In the genomic region with DNA sequence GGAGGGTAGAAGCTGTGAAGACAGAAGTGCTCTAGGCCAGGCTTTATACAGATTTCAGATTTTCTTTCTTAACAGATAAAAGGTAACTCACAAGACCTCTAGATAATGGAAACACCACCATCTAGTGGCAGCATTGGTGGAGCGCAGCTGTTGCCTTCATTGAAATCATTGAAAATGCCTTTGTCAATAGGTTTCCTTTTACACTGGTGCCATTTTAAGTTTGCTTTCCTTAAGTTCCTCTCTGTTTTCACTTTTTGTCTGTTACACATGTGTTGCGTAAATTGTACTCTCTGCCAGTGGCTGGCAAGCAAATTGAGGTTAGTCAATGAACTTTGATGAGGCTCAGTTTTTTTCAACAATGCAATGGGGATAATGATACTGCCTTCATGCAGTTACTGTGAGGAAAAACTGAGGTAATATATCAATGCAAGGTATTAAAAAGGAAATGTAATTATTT, we compare ENCODE assay signal across 1 cellular context.
TF ChIP-seq lines count a peak whose summit lies in the region.

No MANE protein-coding gene starts in this region.

TF ChIP-seq in GM23338, 12 proteins besides CTCF, POLR2A, EP300 and RAD21 (continued from another document):
- TF ChIP-seq, protein P1, sequence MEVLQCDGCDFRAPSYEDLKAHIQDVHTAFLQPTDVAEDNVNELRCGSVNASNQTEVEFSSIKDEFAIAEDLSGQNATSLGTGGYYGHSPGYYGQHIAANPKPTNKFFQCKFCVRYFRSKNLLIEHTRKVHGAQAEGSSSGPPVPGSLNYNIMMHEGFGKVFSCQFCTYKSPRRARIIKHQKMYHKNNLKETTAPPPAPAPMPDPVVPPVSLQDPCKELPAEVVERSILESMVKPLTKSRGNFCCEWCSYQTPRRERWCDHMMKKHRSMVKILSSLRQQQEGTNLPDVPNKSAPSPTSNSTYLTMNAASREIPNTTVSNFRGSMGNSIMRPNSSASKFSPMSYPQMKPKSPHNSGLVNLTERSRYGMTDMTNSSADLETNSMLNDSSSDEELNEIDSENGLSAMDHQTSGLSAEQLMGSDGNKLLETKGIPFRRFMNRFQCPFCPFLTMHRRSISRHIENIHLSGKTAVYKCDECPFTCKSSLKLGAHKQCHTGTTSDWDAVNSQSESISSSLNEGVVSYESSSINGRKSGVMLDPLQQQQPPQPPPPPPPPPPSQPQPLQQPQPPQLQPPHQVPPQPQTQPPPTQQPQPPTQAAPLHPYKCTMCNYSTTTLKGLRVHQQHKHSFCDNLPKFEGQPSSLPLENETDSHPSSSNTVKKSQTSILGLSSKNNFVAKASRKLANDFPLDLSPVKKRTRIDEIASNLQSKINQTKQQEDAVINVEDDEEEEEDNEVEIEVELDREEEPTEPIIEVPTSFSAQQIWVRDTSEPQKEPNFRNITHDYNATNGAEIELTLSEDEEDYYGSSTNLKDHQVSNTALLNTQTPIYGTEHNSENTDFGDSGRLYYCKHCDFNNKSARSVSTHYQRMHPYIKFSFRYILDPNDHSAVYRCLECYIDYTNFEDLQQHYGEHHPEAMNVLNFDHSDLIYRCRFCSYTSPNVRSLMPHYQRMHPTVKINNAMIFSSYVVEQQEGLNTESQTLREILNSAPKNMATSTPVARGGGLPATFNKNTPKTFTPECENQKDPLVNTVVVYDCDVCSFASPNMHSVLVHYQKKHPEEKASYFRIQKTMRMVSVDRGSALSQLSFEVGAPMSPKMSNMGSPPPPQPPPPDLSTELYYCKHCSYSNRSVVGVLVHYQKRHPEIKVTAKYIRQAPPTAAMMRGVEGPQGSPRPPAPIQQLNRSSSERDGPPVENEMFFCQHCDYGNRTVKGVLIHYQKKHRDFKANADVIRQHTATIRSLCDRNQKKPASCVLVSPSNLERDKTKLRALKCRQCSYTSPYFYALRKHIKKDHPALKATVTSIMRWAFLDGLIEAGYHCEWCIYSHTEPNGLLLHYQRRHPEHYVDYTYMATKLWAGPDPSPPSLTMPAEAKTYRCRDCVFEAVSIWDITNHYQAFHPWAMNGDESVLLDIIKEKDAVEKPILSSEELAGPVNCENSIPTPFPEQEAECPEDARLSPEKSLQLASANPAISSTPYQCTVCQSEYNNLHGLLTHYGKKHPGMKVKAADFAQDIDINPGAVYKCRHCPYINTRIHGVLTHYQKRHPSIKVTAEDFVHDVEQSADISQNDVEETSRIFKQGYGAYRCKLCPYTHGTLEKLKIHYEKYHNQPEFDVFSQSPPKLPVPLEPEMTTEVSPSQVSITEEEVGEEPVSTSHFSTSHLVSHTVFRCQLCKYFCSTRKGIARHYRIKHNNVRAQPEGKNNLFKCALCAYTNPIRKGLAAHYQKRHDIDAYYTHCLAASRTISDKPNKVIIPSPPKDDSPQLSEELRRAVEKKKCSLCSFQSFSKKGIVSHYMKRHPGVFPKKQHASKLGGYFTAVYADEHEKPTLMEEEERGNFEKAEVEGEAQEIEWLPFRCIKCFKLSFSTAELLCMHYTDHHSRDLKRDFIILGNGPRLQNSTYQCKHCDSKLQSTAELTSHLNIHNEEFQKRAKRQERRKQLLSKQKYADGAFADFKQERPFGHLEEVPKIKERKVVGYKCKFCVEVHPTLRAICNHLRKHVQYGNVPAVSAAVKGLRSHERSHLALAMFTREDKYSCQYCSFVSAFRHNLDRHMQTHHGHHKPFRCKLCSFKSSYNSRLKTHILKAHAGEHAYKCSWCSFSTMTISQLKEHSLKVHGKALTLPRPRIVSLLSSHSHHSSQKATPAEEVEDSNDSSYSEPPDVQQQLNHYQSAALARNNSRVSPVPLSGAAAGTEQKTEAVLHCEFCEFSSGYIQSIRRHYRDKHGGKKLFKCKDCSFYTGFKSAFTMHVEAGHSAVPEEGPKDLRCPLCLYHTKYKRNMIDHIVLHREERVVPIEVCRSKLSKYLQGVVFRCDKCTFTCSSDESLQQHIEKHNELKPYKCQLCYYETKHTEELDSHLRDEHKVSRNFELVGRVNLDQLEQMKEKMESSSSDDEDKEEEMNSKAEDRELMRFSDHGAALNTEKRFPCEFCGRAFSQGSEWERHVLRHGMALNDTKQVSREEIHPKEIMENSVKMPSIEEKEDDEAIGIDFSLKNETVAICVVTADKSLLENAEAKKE (CRISPR knock-in tag; IDR thresholded peaks at IDR 0.05): no peak
